36 cellular contexts compared by ENCODE assay signal in genomic region chr4:140463610-140464009, GRCh38. TPM values are rescaled to one million over a fixed set of nuclear protein-coding genes. Genes with fewer than 3 reads are reported as not detected.
"Had no signal": no experiment of that assay in that cellular context is flagged by ENCODE, and none has a peak within 500 bp of the region (broad histone marks: within the 10 kb centered on the region; RNA-seq: fewer than 3 reads in every experiment).

No MANE protein-coding gene starts in this region.

- H3K36me3 ChIP-seq: brain microvascular endothelial cell, breast epithelium had no signal

- H3K27me3 ChIP-seq: body of pancreas, breast epithelium had no signal

- DNase-seq: activated B cell treated with CpG ODN at 0.5 μM for 24 hours; activated CD4-positive, alpha-beta memory T cell treated with anti-CD3 and anti-CD28 coated beads for 36 hours; activated CD4-positive, alpha-beta T cell treated with anti-CD3 and anti-CD28 coated beads for 4 hours; activated CD4-positive, alpha-beta T cell treated with anti-CD3 and anti-CD28 coated beads, Interleukin-2, amount 10 ng/mL, durations not matched to agents 24 days and 14 days; activated CD4-positive, alpha-beta T cell treated with anti-CD3 and anti-CD28 coated beads, Interleukin-2, amount 50 U/mL, for 1 hour; activated CD4-positive, alpha-beta T cell treated with anti-CD3 and anti-CD28 coated beads, Interleukin-2, amount 50 U/mL, for 4 hours; activated CD4-positive, CD25-positive, alpha-beta regulatory T cell treated with anti-CD3 and anti-CD28 coated beads, Interleukin-2, amount 50 U/mL, for 72 hours; activated CD8-positive, alpha-beta memory T cell treated with anti-CD3 and anti-CD28 coated beads, Interleukin-2, amount 50 U/mL, for 4 hours; activated CD8-positive, alpha-beta T cell treated with anti-CD3 and anti-CD28 coated beads for 36 hours; activated gamma-delta T cell; activated naive CD4-positive, alpha-beta T cell treated with anti-CD3 and anti-CD28 coated beads, Interleukin-2, amount 10 ng/mL, durations not matched to agents 7 days and 5 days; activated naive CD4-positive, alpha-beta T cell treated with Interleukin-2 at 50 U/mL for 16 hours; activated naive CD8-positive, alpha-beta T cell treated with anti-CD3 and anti-CD28 coated beads, Interleukin-2, amount 10 ng/mL, durations not matched to agents 7 days and 5 days; activated naive CD8-positive, alpha-beta T cell treated with anti-CD3 and anti-CD28 coated beads, Interleukin-2, amount 50 U/mL, for 24 hours; activated T-cell treated with anti-CD3 and anti-CD28 coated beads for 4 hours; activated T-cell treated with anti-CD3 and anti-CD28 coated beads, Interleukin-2, amount 50 U/mL, for 1 hour; activated T-cell treated with anti-CD3 and anti-CD28 coated beads, Interleukin-2, amount 50 U/mL, for 4 hours; activated T-cell treated with anti-CD3 and anti-CD28 coated beads, Interleukin-2, amount 50 U/mL, for 72 hours; amygdala; anterior cingulate cortex; body of pancreas; brain microvascular endothelial cell; central memory CD4-positive, alpha-beta T cell; T-helper 1 cell; T-helper 2 cell; T-helper 9 cell had no signal

- FAIRE-seq: astrocyte, TTC549 had no signal

- ATAC-seq: activated CD8-positive, alpha-beta T cell treated with anti-CD3 and anti-CD28 coated beads for 36 hours; activated naive CD8-positive, alpha-beta T cell treated with anti-CD3 and anti-CD28 coated beads, Interleukin-2, amount 50 U/mL, for 24 hours; activated T-cell treated with anti-CD3 and anti-CD28 coated beads, Interleukin-2, amount 50 U/mL, for 4 hours; activated T-cell treated with anti-CD3 and anti-CD28 coated beads, Interleukin-2, amount 50 U/mL, for 72 hours; activated T-helper 17 cell treated with anti-CD3 and anti-CD28 coated beads, Interleukin-2, amount 50 U/mL, for 72 hours; body of pancreas had no signal

- H3K4me3 ChIP-seq: body of pancreas, breast epithelium had no signal

- H3K27ac ChIP-seq: brain microvascular endothelial cell, breast epithelium, VCaP had no signal

- H3K4me1 ChIP-seq: body of pancreas, breast epithelium had no signal

- H3K9me3 ChIP-seq: body of pancreas, breast epithelium had no signal

RNA-seq across cellular contexts. Expression of gene MGAT4D, which starts 34.5 kb away (rescaled TPM):
- total RNA-seq: activated B cell treated with CpG ODN at 0.5 μM for 24 hours; activated CD4-positive, alpha-beta memory T cell treated with anti-CD3 and anti-CD28 coated beads for 36 hours; activated CD4-positive, alpha-beta T cell treated with anti-CD3 and anti-CD28 coated beads, Interleukin-2, amount 10 ng/mL, durations not matched to agents 24 days and 14 days; activated CD8-positive, alpha-beta memory T cell treated with anti-CD3 and anti-CD28 coated beads for 36 hours; activated CD8-positive, alpha-beta T cell treated with anti-CD3 and anti-CD28 coated beads for 36 hours; activated naive CD8-positive, alpha-beta T cell treated with anti-CD3 and anti-CD28 coated beads, Interleukin-2, amount 10 ng/mL, durations not matched to agents 7 days and 5 days; activated T-cell treated with anti-CD3 and anti-CD28 coated beads, Interleukin-2, amount 50 U/mL, for 4 hours; activated T-cell treated with anti-CD3 and anti-CD28 coated beads, Interleukin-2, amount 50 U/mL, for 72 hours; activated T-helper 1 cell treated with anti-CD3 and anti-CD28 coated beads, Interleukin-12 subunit alpha, Interleukin-12 subunit beta, Interleukin-2, Interleukin-4 antibody, amounts not matched to agents 30 ng/mL and 10 ng/mL and 1 ng/mL, durations not matched to agents 14 hours and 24 hours and 36 hours; activated T-helper 17 cell treated with anti-CD3 and anti-CD28 coated beads, Interleukin-2, amount 50 U/mL, for 72 hours; astrocyte; body of pancreas; breast epithelium; cardiac septum; cerebellum had no signal
- polyA plus RNA-seq: adipose tissue had no signal

RNA-seq across cellular contexts. Expression of gene CLGN, which starts 36.2 kb away (rescaled TPM):
- total RNA-seq: activated B cell treated with CpG ODN at 0.5 μM for 24 hours; activated CD4-positive, alpha-beta T cell treated with anti-CD3 and anti-CD28 coated beads, Interleukin-2, amount 10 ng/mL, durations not matched to agents 24 days and 14 days; activated naive CD8-positive, alpha-beta T cell treated with anti-CD3 and anti-CD28 coated beads, Interleukin-2, amount 10 ng/mL, durations not matched to agents 7 days and 5 days; activated T-cell treated with anti-CD3 and anti-CD28 coated beads, Interleukin-2, amount 50 U/mL, for 4 hours; activated T-helper 1 cell treated with anti-CD3 and anti-CD28 coated beads, Interleukin-12 subunit alpha, Interleukin-12 subunit beta, Interleukin-2, Interleukin-4 antibody, amounts not matched to agents 30 ng/mL and 10 ng/mL and 1 ng/mL, durations not matched to agents 14 hours and 24 hours and 36 hours had no signal
